8 cellular contexts compared by ENCODE assay signal in the genomic region with DNA sequence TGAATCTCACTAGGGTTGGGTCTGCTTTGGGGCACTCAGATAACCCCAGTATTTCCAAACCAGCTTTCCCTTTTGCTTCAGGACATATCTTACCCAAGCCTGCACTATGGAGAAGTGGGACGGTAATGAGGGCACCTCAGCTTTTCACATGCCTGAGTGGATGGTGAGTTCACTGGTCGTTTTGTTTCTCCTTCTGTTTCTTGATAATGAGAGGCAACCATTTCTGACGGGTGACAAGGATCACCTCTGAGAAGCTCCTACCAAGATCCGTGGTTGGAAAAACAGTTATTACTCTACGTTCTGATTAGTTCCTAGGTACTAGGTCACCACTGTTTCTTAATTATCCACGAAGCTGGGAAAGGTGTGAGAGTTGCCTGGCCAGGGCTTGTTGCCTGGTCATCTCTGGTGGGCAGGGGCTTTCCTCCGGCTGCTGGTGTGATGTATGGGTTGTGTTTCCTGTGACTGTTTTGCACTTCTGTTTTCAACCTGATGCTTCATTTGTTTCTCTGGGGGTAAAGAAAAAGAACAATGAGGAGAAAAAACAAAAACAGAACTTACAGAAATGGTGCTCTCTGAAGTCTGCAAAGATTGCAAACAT.
A peak's percentile ranks its signal among the peaks of the same experiment; 100 is the strongest.
DNase-seq lines count a peak whose midpoint lies in the region; ATAC-seq and TF ChIP-seq lines count a peak whose summit lies in the region.

No MANE protein-coding gene starts in this region.

- CTCF ChIA-PET in SK-N-SH (lab: Yijun Ruan, JAX) = interaction anchor here (0.7 to 15.1 kb wide), 48 partner anchors 9 to 457 kb away, joined by 3 to 397 read pairs (median 8); a partner anchor contains a TSS

- POLR2A ChIA-PET in SK-N-SH (lab: Yijun Ruan, JAX) = interaction anchor here (1.2 kb wide), 1 partner anchor 8 kb away, joined by 3 read pairs; no protein-coding TSS in a partner anchor

- no peaks in the 10 kb centered on the region for H3K79me2 ChIP-seq in SK-N-SH (ENCODE audit: insufficient read depth)

- no peak for DNase-seq in activated T-cell treated with anti-CD3 and anti-CD28 coated beads, Interleukin-2, amount 50 U/mL, for 4 hours
- DNase-seq in SK-N-SH (no peak), LoVo (ENCODE audit: low spot score) (no peak), HCEC 1CT (no peak), epidermal melanocyte (ENCODE audit: insufficient read length, low spot score) (no peak)

- no peak overlapping the region for H2AFZ ChIP-seq in SK-N-SH (ENCODE audit: low read depth)

- H3K9me3 Mint-ChIP-seq in activated T-cell treated with anti-CD3 and anti-CD28 coated beads, Interleukin-2, amount 50 U/mL, for 4 hours = no peaks in the 10 kb centered on the region

- H3K9me2 ChIP-seq in SK-N-SH = no peaks in the 10 kb centered on the region

- H3K9ac ChIP-seq in rectal smooth muscle tissue (ENCODE audit: low read length) (peak overlapping the region; percentile 45), SK-N-SH (no peak overlapping the region)

- no peak for TF ChIP-seq EP300 in SK-N-SH (IDR thresholded peaks at IDR 0.05; ENCODE audit: borderline replicate concordance in 1 of 2, low read depth in 1 of 2, low read length in 1 of 2)

- no peak for TF ChIP-seq CTCF in SK-N-SH (IDR thresholded peaks at IDR 0.05)

- peak; percentile 59 for ATAC-seq in GM18907 (IDR thresholded peaks at IDR 0.05; ENCODE audit: unreplicated experiment)
- ATAC-seq in HG02678 (IDR thresholded peaks at IDR 0.05; ENCODE audit: unreplicated experiment) = peak; percentile 46
- ATAC-seq in activated T-cell treated with anti-CD3 and anti-CD28 coated beads, Interleukin-2, amount 50 U/mL, for 4 hours = peak; percentile 12 to 25

- H3K9me3 ChIP-seq in SK-N-SH = no peaks in the 10 kb centered on the region

- no peaks in the 10 kb centered on the region for H3K36me3 Mint-ChIP-seq in activated T-cell treated with anti-CD3 and anti-CD28 coated beads, Interleukin-2, amount 50 U/mL, for 4 hours (ENCODE audit: insufficient read depth)

- H3K4me1 Mint-ChIP-seq in activated T-cell treated with anti-CD3 and anti-CD28 coated beads, Interleukin-2, amount 50 U/mL, for 4 hours (ENCODE audit: low read depth) = peaks cover 23% of the 10 kb centered on the region

- TF ChIP-seq RAD21 in SK-N-SH (IDR thresholded peaks at IDR 0.05; ENCODE audit: low read length) = no peak

- H3K27ac ChIP-seq in rectal smooth muscle tissue (ENCODE audit: low read depth, low read length) = no peak overlapping the region
- no peak overlapping the region for H3K27ac ChIP-seq in SK-N-SH (ENCODE audit: low read depth in 2 of 2, low read length in 1 of 2)

- no peaks in the 10 kb centered on the region for H3F3A ChIP-seq in SK-N-SH (replicated peaks; ENCODE audit: insufficient read depth)

- 75% methylated on average over 7 of the region's 7 CpGs for WGBS in SK-N-SH (ENCODE audit: low lambda C conversion rate)

- H3K4me2 ChIP-seq in SK-N-SH = no peak overlapping the region

- H3K27me3 Mint-ChIP-seq in activated T-cell treated with anti-CD3 and anti-CD28 coated beads, Interleukin-2, amount 50 U/mL, for 4 hours (ENCODE audit: low read depth) = no peaks in the 10 kb centered on the region

- H3K4me3 ChIP-seq in rectal smooth muscle tissue (ENCODE audit: low read length) = peak overlapping the region; percentile 40
- H3K4me3 ChIP-seq in SK-N-SH (ENCODE audit: low read depth in 2 of 2, low read length in 1 of 2) = no peak overlapping the region

- peak overlapping the region; percentile 69 for H3K4me3 Mint-ChIP-seq in activated T-cell treated with anti-CD3 and anti-CD28 coated beads, Interleukin-2, amount 50 U/mL, for 4 hours

- H4K20me1 ChIP-seq in SK-N-SH (ENCODE audit: insufficient read depth) = no peaks in the 10 kb centered on the region

- H3K4me1 ChIP-seq in rectal smooth muscle tissue (ENCODE audit: control insufficient read depth, insufficient read depth, low read length) (no peaks in the 10 kb centered on the region), SK-N-SH (ENCODE audit: control insufficient read depth in 1 of 2, insufficient read depth in 2 of 2, low read depth in 1 of 2, low read length in 1 of 2) (peaks cover 0 to 3% of the 10 kb centered on the region in 2 experiments; a peak in 1 of 4 replicates)

- H3K36me3 ChIP-seq in rectal smooth muscle tissue (ENCODE audit: control insufficient read depth, insufficient read depth, low read length) (no peaks in the 10 kb centered on the region), SK-N-SH (replicated peaks in 1 of 2; ENCODE audit: control insufficient read depth in 1 of 2, insufficient read depth in 2 of 2, low read length in 1 of 2) (no peaks in the 10 kb centered on the region)

- H3K27me3 ChIP-seq in rectal smooth muscle tissue (ENCODE audit: control insufficient read depth, insufficient read depth, low read length) (no peaks in the 10 kb centered on the region), SK-N-SH (ENCODE audit: insufficient read depth) (no peaks in the 10 kb centered on the region)

TF ChIP-seq in SK-N-SH, 30 proteins besides CTCF, POLR2A, EP300 and RAD21:
- TF ChIP-seq RFX5 (IDR thresholded peaks at IDR 0.05; ENCODE audit: low read length) (no peak), SIN3A (IDR thresholded peaks at IDR 0.05; ENCODE audit: borderline replicate concordance, low read depth, low read length) (no peak), NFIC (IDR thresholded peaks at IDR 0.05; ENCODE audit: borderline replicate concordance) (no peak)
- TF ChIP-seq, protein P1, sequence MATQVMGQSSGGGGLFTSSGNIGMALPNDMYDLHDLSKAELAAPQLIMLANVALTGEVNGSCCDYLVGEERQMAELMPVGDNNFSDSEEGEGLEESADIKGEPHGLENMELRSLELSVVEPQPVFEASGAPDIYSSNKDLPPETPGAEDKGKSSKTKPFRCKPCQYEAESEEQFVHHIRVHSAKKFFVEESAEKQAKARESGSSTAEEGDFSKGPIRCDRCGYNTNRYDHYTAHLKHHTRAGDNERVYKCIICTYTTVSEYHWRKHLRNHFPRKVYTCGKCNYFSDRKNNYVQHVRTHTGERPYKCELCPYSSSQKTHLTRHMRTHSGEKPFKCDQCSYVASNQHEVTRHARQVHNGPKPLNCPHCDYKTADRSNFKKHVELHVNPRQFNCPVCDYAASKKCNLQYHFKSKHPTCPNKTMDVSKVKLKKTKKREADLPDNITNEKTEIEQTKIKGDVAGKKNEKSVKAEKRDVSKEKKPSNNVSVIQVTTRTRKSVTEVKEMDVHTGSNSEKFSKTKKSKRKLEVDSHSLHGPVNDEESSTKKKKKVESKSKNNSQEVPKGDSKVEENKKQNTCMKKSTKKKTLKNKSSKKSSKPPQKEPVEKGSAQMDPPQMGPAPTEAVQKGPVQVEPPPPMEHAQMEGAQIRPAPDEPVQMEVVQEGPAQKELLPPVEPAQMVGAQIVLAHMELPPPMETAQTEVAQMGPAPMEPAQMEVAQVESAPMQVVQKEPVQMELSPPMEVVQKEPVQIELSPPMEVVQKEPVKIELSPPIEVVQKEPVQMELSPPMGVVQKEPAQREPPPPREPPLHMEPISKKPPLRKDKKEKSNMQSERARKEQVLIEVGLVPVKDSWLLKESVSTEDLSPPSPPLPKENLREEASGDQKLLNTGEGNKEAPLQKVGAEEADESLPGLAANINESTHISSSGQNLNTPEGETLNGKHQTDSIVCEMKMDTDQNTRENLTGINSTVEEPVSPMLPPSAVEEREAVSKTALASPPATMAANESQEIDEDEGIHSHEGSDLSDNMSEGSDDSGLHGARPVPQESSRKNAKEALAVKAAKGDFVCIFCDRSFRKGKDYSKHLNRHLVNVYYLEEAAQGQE (IDR thresholded peaks at IDR 0.05; ENCODE audit: low read depth, low read length) = no peak
- TF ChIP-seq, protein P2, sequence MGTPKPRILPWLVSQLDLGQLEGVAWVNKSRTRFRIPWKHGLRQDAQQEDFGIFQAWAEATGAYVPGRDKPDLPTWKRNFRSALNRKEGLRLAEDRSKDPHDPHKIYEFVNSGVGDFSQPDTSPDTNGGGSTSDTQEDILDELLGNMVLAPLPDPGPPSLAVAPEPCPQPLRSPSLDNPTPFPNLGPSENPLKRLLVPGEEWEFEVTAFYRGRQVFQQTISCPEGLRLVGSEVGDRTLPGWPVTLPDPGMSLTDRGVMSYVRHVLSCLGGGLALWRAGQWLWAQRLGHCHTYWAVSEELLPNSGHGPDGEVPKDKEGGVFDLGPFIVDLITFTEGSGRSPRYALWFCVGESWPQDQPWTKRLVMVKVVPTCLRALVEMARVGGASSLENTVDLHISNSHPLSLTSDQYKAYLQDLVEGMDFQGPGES (IDR thresholded peaks at IDR 0.05; ENCODE audit: low read depth, low read length) = no peak
- TF ChIP-seq, protein P3, sequence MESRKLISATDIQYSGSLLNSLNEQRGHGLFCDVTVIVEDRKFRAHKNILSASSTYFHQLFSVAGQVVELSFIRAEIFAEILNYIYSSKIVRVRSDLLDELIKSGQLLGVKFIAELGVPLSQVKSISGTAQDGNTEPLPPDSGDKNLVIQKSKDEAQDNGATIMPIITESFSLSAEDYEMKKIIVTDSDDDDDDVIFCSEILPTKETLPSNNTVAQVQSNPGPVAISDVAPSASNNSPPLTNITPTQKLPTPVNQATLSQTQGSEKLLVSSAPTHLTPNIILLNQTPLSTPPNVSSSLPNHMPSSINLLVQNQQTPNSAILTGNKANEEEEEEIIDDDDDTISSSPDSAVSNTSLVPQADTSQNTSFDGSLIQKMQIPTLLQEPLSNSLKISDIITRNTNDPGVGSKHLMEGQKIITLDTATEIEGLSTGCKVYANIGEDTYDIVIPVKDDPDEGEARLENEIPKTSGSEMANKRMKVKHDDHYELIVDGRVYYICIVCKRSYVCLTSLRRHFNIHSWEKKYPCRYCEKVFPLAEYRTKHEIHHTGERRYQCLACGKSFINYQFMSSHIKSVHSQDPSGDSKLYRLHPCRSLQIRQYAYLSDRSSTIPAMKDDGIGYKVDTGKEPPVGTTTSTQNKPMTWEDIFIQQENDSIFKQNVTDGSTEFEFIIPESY (IDR thresholded peaks at IDR 0.05; ENCODE audit: borderline replicate concordance, low read depth) = no peak
